8 cellular contexts compared by ENCODE assay signal in the genomic region with DNA sequence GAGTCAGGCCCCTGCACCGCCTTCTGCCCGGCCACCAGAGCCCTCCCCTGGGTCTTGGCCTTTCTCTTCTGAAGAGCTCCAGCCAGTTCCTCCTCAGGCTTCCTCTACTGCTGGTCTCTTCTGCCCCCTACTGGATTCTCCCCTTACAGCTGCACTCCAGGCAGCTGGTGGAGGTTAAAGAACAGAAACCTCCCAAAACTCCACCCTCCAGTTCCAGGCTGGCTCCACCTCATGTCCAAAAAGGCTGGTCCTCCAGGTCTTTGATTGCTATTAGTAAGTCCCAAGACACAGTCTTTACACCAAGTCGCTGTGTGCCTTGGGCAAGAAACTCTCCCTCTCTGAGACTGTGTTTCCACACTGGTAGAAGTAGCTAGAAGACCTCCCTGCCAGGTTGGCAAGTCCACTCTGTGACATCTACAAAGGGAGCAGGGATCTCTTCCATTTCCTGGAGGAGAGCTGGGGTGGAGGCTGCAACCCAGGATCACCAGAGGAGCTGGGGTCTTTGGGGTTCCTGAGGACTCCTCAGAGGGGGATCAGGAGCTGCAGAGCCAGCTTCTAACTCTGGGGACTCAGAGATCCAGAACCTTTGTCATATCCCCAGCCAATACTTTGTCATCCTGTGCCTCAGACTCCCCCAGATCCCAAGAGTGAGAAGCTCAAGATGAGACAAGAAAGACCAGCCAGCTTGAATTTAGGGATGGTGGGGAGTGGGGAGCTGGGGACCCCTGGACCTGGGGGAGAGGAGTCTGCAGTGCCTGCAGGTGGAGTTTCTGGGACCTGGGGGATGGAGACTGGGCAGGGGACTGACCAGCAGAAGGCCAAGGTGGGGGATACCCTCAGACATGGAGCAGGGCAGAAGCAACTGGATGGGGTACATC. TPM values are rescaled to one million over a fixed set of nuclear protein-coding genes. Genes with fewer than 3 reads are reported as not detected.
DNase-seq lines count a peak whose midpoint lies in the region; ATAC-seq and TF ChIP-seq lines count a peak whose summit lies in the region.

No MANE protein-coding gene starts in this region.

- TF ChIP-seq POLR2A in heart left ventricle (IDR thresholded peaks at IDR 0.05) = no peak
- TF ChIP-seq POLR2A in sigmoid colon (IDR thresholded peaks at IDR 0.05) = no peak
- no peak for TF ChIP-seq POLR2A in uterus (IDR thresholded peaks at IDR 0.05)

- 9 to 20% (median 15%) methylated on average over 3 of the region's 3 CpGs for whole genome bisulfite sequencing in heart left ventricle, 4 donors
- WGBS in sigmoid colon, 2 donors = 19 to 22% methylated on average over 3 of the region's 3 CpGs

- no peaks in the 10 kb centered on the region for H4K20me1 ChIP-seq in Loucy (ENCODE audit: insufficient read depth, low read length, poor library complexity, severe bottlenecking)

- H3K9me3 Mint-ChIP-seq in activated naive CD4-positive, alpha-beta T cell treated with anti-CD3 and anti-CD28 coated beads, Interleukin-2, amount 50 U/mL, for 72 hours = no peaks in the 10 kb centered on the region

- H3K4me2 ChIP-seq in Loucy (ENCODE audit: low read depth, low read length, poor library complexity, severe bottlenecking) = peak overlapping the region; percentile 14

- in situ Hi-C loops in GM13976 (cut with MboI; ENCODE audit: low sequenced_read_pairs, unreplicated experiment) = loop anchor here (5.0 kb wide), 1 partner anchor 82 kb away; no protein-coding TSS in a partner anchor

- H3K36me3 Mint-ChIP-seq in activated naive CD4-positive, alpha-beta T cell treated with anti-CD3 and anti-CD28 coated beads, Interleukin-2, amount 50 U/mL, for 72 hours = no peaks in the 10 kb centered on the region

- TF ChIP-seq CTCF in 22Rv1 (IDR thresholded peaks at IDR 0.05) (peak; percentile 83), GM13976 (IDR thresholded peaks at IDR 0.05; ENCODE audit: borderline replicate concordance, control extremely low read depth, extremely low read depth, insufficient read depth, missing control alignments) (peak; percentile 47), Loucy (conservative IDR thresholded peaks at IDR 0.05; ENCODE audit: low read length) (peak; percentile 93), heart left ventricle (IDR thresholded peaks at IDR 0.05) (peak; percentile 33 to 79 (median 61)), sigmoid colon (IDR thresholded peaks at IDR 0.05) (peak in 3 of 4 experiments; percentile 26 to 29 (median 29)), uterus (IDR thresholded peaks at IDR 0.05) (peak in 2 of 4 experiments; percentile 27 to 29)

- no peak overlapping the region for H3K4me3 ChIP-seq in Loucy (ENCODE audit: low read length, poor library complexity, severe bottlenecking)
- H3K4me3 ChIP-seq in heart left ventricle = no peak overlapping the region
- no peak overlapping the region for H3K4me3 ChIP-seq in sigmoid colon
- H3K4me3 ChIP-seq in uterus = no peak overlapping the region

- no peak overlapping the region for H2AFZ ChIP-seq in Loucy (ENCODE audit: low read length)

- no peaks in the 10 kb centered on the region for H3K9me3 ChIP-seq in Loucy (ENCODE audit: insufficient read depth, low read depth, low read length)
- H3K9me3 ChIP-seq in heart left ventricle = no peaks in the 10 kb centered on the region
- H3K9me3 ChIP-seq in sigmoid colon = no peaks in the 10 kb centered on the region
- no peaks in the 10 kb centered on the region for H3K9me3 ChIP-seq in uterus

- H3K4me1 ChIP-seq in Loucy (ENCODE audit: insufficient read depth, low read length, poor library complexity, severe bottlenecking) (peaks cover 16% of the 10 kb centered on the region), heart left ventricle (no peaks in the 10 kb centered on the region), sigmoid colon (no peaks in the 10 kb centered on the region), uterus (no peaks in the 10 kb centered on the region)

- H3K79me2 ChIP-seq in Loucy (ENCODE audit: insufficient read depth, low read length) = no peaks in the 10 kb centered on the region

- H3K27me3 ChIP-seq in Loucy (ENCODE audit: insufficient read depth, low read length, poor library complexity, severe bottlenecking) = peaks cover 34% of the 10 kb centered on the region
- peaks cover 0 to 16% (median 0%) of the 10 kb centered on the region in 9 donors for H3K27me3 ChIP-seq in heart left ventricle
- peaks cover 0 to 7% (median 0%) of the 10 kb centered on the region in 3 donors for H3K27me3 ChIP-seq in sigmoid colon
- no peaks in the 10 kb centered on the region for H3K27me3 ChIP-seq in uterus

- no peak overlapping the region for H3K9ac ChIP-seq in Loucy (ENCODE audit: low read depth, low read length, poor library complexity, severe bottlenecking)

- intact Hi-C loops in heart left ventricle (cut with DNase I) = loop anchor here in 7 of 10 donors (5.0 to 10.0 kb wide), 8 partner anchors 37 to 669 kb away; no protein-coding TSS in a partner anchor
- intact Hi-C loops in sigmoid colon (cut with DNase I) = no loop called here
- intact Hi-C loops in uterus (cut with DNase I; ENCODE audit: low total_unique reads) = no loop called here

- H3K36me3 ChIP-seq in Loucy (ENCODE audit: insufficient read depth, low read length) (no peaks in the 10 kb centered on the region), heart left ventricle (no peaks in the 10 kb centered on the region), sigmoid colon (no peaks in the 10 kb centered on the region), uterus (no peaks in the 10 kb centered on the region)

- H3K27ac Mint-ChIP-seq in activated naive CD4-positive, alpha-beta T cell treated with anti-CD3 and anti-CD28 coated beads, Interleukin-2, amount 50 U/mL, for 72 hours = no peak overlapping the region

- no peaks in the 10 kb centered on the region for H3K9me2 ChIP-seq in Loucy (replicated peaks; ENCODE audit: low read depth, low read length)

- H3K27ac ChIP-seq in 22Rv1 = no peak overlapping the region
- no peak overlapping the region for H3K27ac ChIP-seq in heart left ventricle
- no peak overlapping the region for H3K27ac ChIP-seq in sigmoid colon
- H3K27ac ChIP-seq in uterus = no peak overlapping the region

- DNase-seq in GM13976 (ENCODE audit: low spot score) = peak; percentile 83
- peak; percentile 84 for DNase-seq in SKM-1 (lab: John Stamatoyannopoulos, UW; ENCODE audit: unreplicated experiment)
- DNase-seq in activated naive CD4-positive, alpha-beta T cell treated with anti-CD3 and anti-CD28 coated beads, Interleukin-2, amount 50 U/mL, for 72 hours (ENCODE audit: low spot score in 2 of 2) = peak in 1 of 2 donors; percentile 74
- DNase-seq in heart left ventricle = peak in 4 of 5 donors; percentile 34 to 58 (median 54)
- no peak for DNase-seq in sigmoid colon
- no peak for DNase-seq in uterus

- no peak for TF ChIP-seq EP300 in sigmoid colon (IDR thresholded peaks at IDR 0.05)

- H3F3A ChIP-seq in Loucy (ENCODE audit: low read depth) = no peaks in the 10 kb centered on the region

- peak; percentile 43 to 74 for ATAC-seq in activated naive CD4-positive, alpha-beta T cell treated with anti-CD3 and anti-CD28 coated beads, Interleukin-2, amount 50 U/mL, for 72 hours
- ATAC-seq in heart left ventricle = peak; percentile 55 to 77 (median 69)

RNA-seq across cellular contexts. Expression of gene IGLL5, which starts 3.4 kb away (rescaled TPM):
- total RNA-seq in activated naive CD4-positive, alpha-beta T cell treated with anti-CD3 and anti-CD28 coated beads, Interleukin-2, amount 50 U/mL, for 72 hours = not detected
- 1 to 10 TPM in 2 of 9 donors, under 1 TPM in 3, not detected in 4; 0.56 to 2.6 (median 0.85) TPM for total RNA-seq in heart left ventricle
- polyA plus RNA-seq in heart left ventricle = under 1 TPM; 0.23 to 0.26 TPM
- total RNA-seq in sigmoid colon = under 1 TPM in 1 of 4 donors, not detected in 3; 0.99 TPM
- polyA plus RNA-seq in sigmoid colon = 10 to 100 TPM; 10.2 to 39.6 (median 18.3) TPM
- 1 to 10 TPM in 2 of 4 donors, under 1 TPM in 1, not detected in 1; 0.90 to 7.4 (median 2.7) TPM for total RNA-seq in uterus

Comparison
In these comparisons a context has a peak if more than half of its experiments do, and no peak if none do; other contexts are left out.
1. DNase-seq: peak in GM13976 (single experiment), SKM-1 (single experiment) and heart left ventricle (4 of 5); none in sigmoid colon (single experiment) and uterus (0 of 2).
2. intact Hi-C loops: an anchor here in heart left ventricle (5.0 to 10.0 kb wide); none called in sigmoid colon and uterus.